8 cellular contexts compared by ENCODE assay signal in the genomic region with DNA sequence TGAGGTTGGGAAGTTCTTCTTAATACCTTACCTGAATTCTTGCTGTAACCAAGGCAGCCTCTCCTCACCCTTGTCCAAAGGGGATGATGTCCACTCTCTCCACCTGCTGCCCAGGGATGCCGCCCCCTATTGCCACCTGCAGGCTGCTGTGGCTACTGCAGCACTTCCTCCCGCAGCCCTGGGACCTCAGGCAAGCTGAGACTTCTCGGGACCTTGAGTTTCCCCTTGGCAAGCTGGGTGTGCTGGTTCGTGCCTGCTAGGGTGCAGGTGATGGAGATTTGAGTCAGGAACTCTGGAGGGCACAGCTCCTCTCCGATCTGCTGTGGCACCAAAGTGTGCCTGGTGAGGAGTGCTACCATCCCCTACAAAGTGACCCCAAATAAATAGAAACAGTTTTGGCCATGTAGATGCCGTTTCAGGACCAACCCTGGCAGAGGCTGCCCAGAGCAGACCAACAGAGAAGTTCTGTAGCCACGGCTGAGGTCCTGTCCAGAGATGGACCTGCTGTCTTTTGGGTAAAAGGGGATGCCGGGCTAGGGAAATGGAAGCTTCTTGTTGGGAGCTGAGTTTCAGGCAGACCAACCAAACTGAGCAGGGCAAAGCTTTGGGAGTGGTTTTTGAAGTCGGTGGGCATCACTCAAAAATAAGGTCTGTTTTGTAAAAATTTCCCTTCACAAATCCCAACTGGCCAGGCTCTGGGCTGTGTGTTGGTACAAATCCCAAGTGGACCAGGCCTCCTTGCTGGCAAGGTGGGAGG.
DNase-seq lines count a peak whose midpoint lies in the region; ATAC-seq and TF ChIP-seq lines count a peak whose summit lies in the region.

No MANE protein-coding gene starts in this region.

- H3K4me2 ChIP-seq in parathyroid adenoma (ENCODE audit: low read length): no peak overlapping the region

- DNase-seq in NCI-H82 (lab: John Stamatoyannopoulos, UW) (peak; percentile 38), NCI-H82 treated with DMSO at 0.1 percent for 48 hours (lab: John Stamatoyannopoulos, UW; ENCODE audit: unreplicated experiment) (no peak), NCI-H2227 treated with DMSO at 0.1 percent for 48 hours (lab: John Stamatoyannopoulos, UW) (peak; percentile 5), glomerular visceral epithelial cell (ENCODE audit: extremely low spot score) (peak; percentile 40), NCI-H1105 (lab: John Stamatoyannopoulos, UW) (no peak)
- DNase-seq in activated T-cell treated with anti-CD3 and anti-CD28 coated beads, Interleukin-2, amount 50 U/mL, for 48 hours: peak; percentile 76 to 80

- no peaks in the 10 kb centered on the region for H3K9me3 ChIP-seq in parathyroid adenoma (ENCODE audit: control insufficient read depth, low read length)

- H3K79me2 ChIP-seq in parathyroid adenoma: no peaks in the 10 kb centered on the region

- H2AFZ ChIP-seq in parathyroid adenoma: no peak overlapping the region

- no peak overlapping the region for H3K4me3 ChIP-seq in parathyroid adenoma (ENCODE audit: low read depth, low read length)

- H3K36me3 ChIP-seq in parathyroid adenoma (ENCODE audit: control insufficient read depth, insufficient read depth, low read length): no peaks in the 10 kb centered on the region

- no peaks in the 10 kb centered on the region for H3K4me1 ChIP-seq in parathyroid adenoma

- ATAC-seq in GM21447 (IDR thresholded peaks at IDR 0.05; ENCODE audit: unreplicated experiment): no peak

- TF ChIP-seq CTCF in parathyroid adenoma (IDR thresholded peaks at IDR 0.05): peak; percentile 58

- no peaks in the 10 kb centered on the region for H3K27me3 ChIP-seq in parathyroid adenoma (ENCODE audit: control insufficient read depth, insufficient read depth, low read length)

- H3K9ac ChIP-seq in parathyroid adenoma: no peak overlapping the region

- H3K27ac ChIP-seq in parathyroid adenoma: no peak overlapping the region

Comparison
In these comparisons a context has a peak if more than half of its experiments do, and no peak if none do; other contexts are left out.
1. DNase-seq: peak in NCI-H82 (single experiment), NCI-H2227 treated with DMSO at 0.1 percent for 48 hours (single experiment), activated T-cell treated with anti-CD3 and anti-CD28 coated beads, Interleukin-2, amount 50 U/mL, for 48 hours (2 of 2) and glomerular visceral epithelial cell (single experiment); none in NCI-H82 treated with DMSO at 0.1 percent for 48 hours (single experiment) and NCI-H1105 (single experiment).